Comparison of ENCODE assay signal across 25 cellular contexts in genomic region chrX:73963682-73964081, GRCh38.
A peak's percentile ranks its signal among the peaks of the same experiment; 100 is the strongest.
DNase-seq lines count a peak whose midpoint lies in the region; ATAC-seq and TF ChIP-seq lines count a peak whose summit lies in the region.
"Had no signal": no experiment of that assay in that cellular context is flagged by ENCODE, and none has a peak within 500 bp of the region (broad histone marks: within the 10 kb centered on the region; RNA-seq: fewer than 3 reads in every experiment).

No MANE protein-coding gene starts in this region.

- TF ChIP-seq CTCF in cardiac muscle cell (IDR thresholded peaks at IDR 0.05; ENCODE audit: low read depth, low read length), result no peak
- no peak for TF ChIP-seq CTCF in endothelial cell (IDR thresholded peaks at IDR 0.05; ENCODE audit: unreplicated experiment)

- no peaks in the 10 kb centered on the region for H3K9me3 ChIP-seq in cardiac muscle cell (ENCODE audit: low read depth)
- H3K9me3 ChIP-seq: ascending aorta, BE2C, sigmoid colon, SJSA1, upper lobe of left lung had no signal

- peak overlapping the region in 7 of 10 donors; percentile 15 to 84 (median 81) for H3K27ac Mint-ChIP-seq in naive thymus-derived CD8-positive, alpha-beta T cell
- no peak overlapping the region for H3K27ac Mint-ChIP-seq in endothelial cell (ENCODE audit: unreplicated experiment)
- H3K27ac Mint-ChIP-seq in stimulated activated naive CD8-positive, alpha-beta T cell treated with anti-CD3 and anti-CD28 coated beads, Interleukin-15, amount 100 ng/mL, for 72 hours, result no peak overlapping the region

- ATAC-seq in Right ventricle myocardium inferior (peak; percentile 72), GM18498 (IDR thresholded peaks at IDR 0.05; ENCODE audit: unreplicated experiment) (no peak)
- ATAC-seq in naive thymus-derived CD8-positive, alpha-beta T cell, result no peak
- ATAC-seq in stimulated activated naive CD8-positive, alpha-beta T cell treated with anti-CD3 and anti-CD28 coated beads, Interleukin-15, amount 100 ng/mL, for 72 hours, result no peak
- ATAC-seq: effector memory CD8-positive, alpha-beta T cell had no signal

- H3K27me3 Mint-ChIP-seq in naive thymus-derived CD8-positive, alpha-beta T cell, result no peaks in the 10 kb centered on the region
- no peaks in the 10 kb centered on the region for H3K27me3 Mint-ChIP-seq in endothelial cell (ENCODE audit: unreplicated experiment)
- no peaks in the 10 kb centered on the region for H3K27me3 Mint-ChIP-seq in stimulated activated naive CD8-positive, alpha-beta T cell treated with anti-CD3 and anti-CD28 coated beads, Interleukin-15, amount 100 ng/mL, for 72 hours
- H3K27me3 Mint-ChIP-seq: effector memory CD8-positive, alpha-beta T cell had no signal

- intact Hi-C loops in Right ventricle myocardium inferior (cut with DNase I), result no loop called here
- intact Hi-C loops in cardiac septum (cut with DNase I), result no loop called here

- H3K4me3 Mint-ChIP-seq in naive thymus-derived CD8-positive, alpha-beta T cell, result peak overlapping the region in 4 of 10 donors; percentile 10 to 52 (median 30)
- no peak overlapping the region for H3K4me3 Mint-ChIP-seq in endothelial cell (ENCODE audit: unreplicated experiment)
- H3K4me3 Mint-ChIP-seq in stimulated activated naive CD8-positive, alpha-beta T cell treated with anti-CD3 and anti-CD28 coated beads, Interleukin-15, amount 100 ng/mL, for 72 hours, result no peak overlapping the region
- H3K4me3 Mint-ChIP-seq: effector memory CD8-positive, alpha-beta T cell had no signal

- H3K4me3 ChIP-seq in cardiac muscle cell, result no peak overlapping the region
- H3K4me3 ChIP-seq: ascending aorta, hepatocyte, sigmoid colon, SJSA1, upper lobe of left lung had no signal

- H3K4me1 Mint-ChIP-seq in naive thymus-derived CD8-positive, alpha-beta T cell, result peaks cover 11 to 51% (median 41%) of the 10 kb centered on the region in 4 donors
- H3K4me1 Mint-ChIP-seq in endothelial cell (ENCODE audit: unreplicated experiment), result peaks cover 4% of the 10 kb centered on the region
- H3K4me1 Mint-ChIP-seq in stimulated activated naive CD8-positive, alpha-beta T cell treated with anti-CD3 and anti-CD28 coated beads, Interleukin-15, amount 100 ng/mL, for 72 hours, result peaks cover 14% of the 10 kb centered on the region

- no peaks in the 10 kb centered on the region for H3K27me3 ChIP-seq in cardiac muscle cell
- H3K27me3 ChIP-seq: ascending aorta, BE2C, hepatocyte, sigmoid colon, SJSA1, upper lobe of left lung had no signal

- POLR2A ChIA-PET in naive thymus-derived CD8-positive, alpha-beta T cell (lab: Charles Lee), result no interaction called here

- peak overlapping the region; percentile 80 for H3K27ac ChIP-seq in cardiac muscle cell
- H3K27ac ChIP-seq: ascending aorta, hepatocyte, sigmoid colon, SJSA1, upper lobe of left lung had no signal

- no peaks in the 10 kb centered on the region for H3K9me3 Mint-ChIP-seq in naive thymus-derived CD8-positive, alpha-beta T cell
- H3K9me3 Mint-ChIP-seq in endothelial cell (ENCODE audit: unreplicated experiment), result no peaks in the 10 kb centered on the region
- H3K9me3 Mint-ChIP-seq in stimulated activated naive CD8-positive, alpha-beta T cell treated with anti-CD3 and anti-CD28 coated beads, Interleukin-15, amount 100 ng/mL, for 72 hours, result no peaks in the 10 kb centered on the region
- H3K9me3 Mint-ChIP-seq: effector memory CD8-positive, alpha-beta T cell had no signal

- H3K36me3 Mint-ChIP-seq in naive thymus-derived CD8-positive, alpha-beta T cell, result peaks cover 0 to 32% (median 0%) of the 10 kb centered on the region in 3 donors
- H3K36me3 Mint-ChIP-seq in endothelial cell (ENCODE audit: low read depth, unreplicated experiment), result no peaks in the 10 kb centered on the region

- no peaks in the 10 kb centered on the region for H3K36me3 ChIP-seq in cardiac muscle cell
- H3K36me3 ChIP-seq: ascending aorta, BE2C, sigmoid colon, SJSA1 had no signal

- no peak for DNase-seq in Right ventricle myocardium inferior (ENCODE audit: missing footprints)
- DNase-seq in cardiac septum (ENCODE audit: low spot score), result no peak
- peak in 1 of 2 donors; percentile 12 for DNase-seq in cardiac muscle cell (ENCODE audit: low read depth in 1 of 2, low spot score in 1 of 2)
- DNase-seq in naive thymus-derived CD8-positive, alpha-beta T cell, result no peak
- DNase-seq in endothelial cell (ENCODE audit: low spot score), result no peak
- no peak for DNase-seq in stimulated activated naive CD8-positive, alpha-beta T cell treated with anti-CD3 and anti-CD28 coated beads, Interleukin-15, amount 100 ng/mL, for 72 hours
- DNase-seq in NCI-H82 treated with DMSO at 0.1 percent for 48 hours (lab: John Stamatoyannopoulos, UW; ENCODE audit: unreplicated experiment), result no peak
- DNase-seq: 8988T; activated CD4-positive, alpha-beta T cell treated with anti-CD3 and anti-CD28 coated beads, Interleukin-2, amount 50 U/mL, for 48 hours; activated naive CD4-positive, alpha-beta T cell treated with Interleukin-2 at 50 U/mL for 16 hours; activated T-cell treated with anti-CD3 and anti-CD28 coated beads for 4 hours; BE2C; effector memory CD8-positive, alpha-beta T cell; islet precursor cell; MV-4-11; NCI-H187; NCI-H2227 treated with DMSO at 0.1 percent for 48 hours; NCI-H774; sigmoid colon; stimulated activated naive CD4-positive, alpha-beta T cell treated with Interleukin-2 at 50 U/mL for 16 hours; upper lobe of left lung had no signal

- peaks cover 22% of the 10 kb centered on the region for H3K4me1 ChIP-seq in cardiac muscle cell (ENCODE audit: low read depth)
- H3K4me1 ChIP-seq: ascending aorta, BE2C, SJSA1, upper lobe of left lung had no signal

Comparison
In these comparisons a context has a peak if more than half of its experiments do, and no peak if none do; other contexts are left out.
1. H3K27ac Mint-ChIP-seq: peak in naive thymus-derived CD8-positive, alpha-beta T cell (7 of 10); none in endothelial cell (single experiment) and stimulated activated naive CD8-positive, alpha-beta T cell treated with anti-CD3 and anti-CD28 coated beads, Interleukin-15, amount 100 ng/mL, for 72 hours (0 of 2).